ENCODE assay signal across 8 cellular contexts in genomic region chr6:32127409-32127716, GRCh38. TPM values are rescaled to one million over a fixed set of nuclear protein-coding genes. Genes with fewer than 3 reads are reported as not detected.
DNase-seq lines count a peak whose midpoint lies in the region; ATAC-seq and TF ChIP-seq lines count a peak whose summit lies in the region.

No MANE protein-coding gene starts in this region.

- H3K4me1 ChIP-seq in IMR-90 (ENCODE audit: control insufficient read depth, insufficient read depth, low read length) (peaks cover 8% of the 10 kb centered on the region), mucosa of stomach (ENCODE audit: control insufficient read depth, insufficient read depth, low read length) (peaks cover 22% of the 10 kb centered on the region)

- peak overlapping the region; percentile 67; the same call in 1 of the 2 replicates for H3K14ac ChIP-seq in IMR-90 (replicated peaks; ENCODE audit: low read depth, low read length)

- H2AFZ ChIP-seq in IMR-90 (replicated peaks; ENCODE audit: low read length, poor library complexity), result peak overlapping the region; percentile 19

- peak overlapping the region; percentile 1 for H2AK9ac ChIP-seq in IMR-90 (replicated peaks; ENCODE audit: low read depth, low read length, poor library complexity)

- H3K18ac ChIP-seq in IMR-90 (ENCODE audit: low read depth, low read length), result no peak overlapping the region

- CTCF ChIA-PET in IMR-90 (lab: Yijun Ruan, JAX), result interaction anchor here (1.2 to 2.4 kb wide), 2 partner anchors 9 to 34 kb away, joined by 4 to 12 read pairs; no protein-coding TSS in a partner anchor

- H3K79me1 ChIP-seq in IMR-90 (ENCODE audit: low read depth in 1 of 2, low read length in 2 of 2), result peaks cover 31 to 52% of the 10 kb centered on the region in 2 experiments

- H3K9me3 ChIP-seq in IMR-90 (ENCODE audit: control insufficient read depth, insufficient read depth, low read length) (no peaks in the 10 kb centered on the region), mucosa of stomach (ENCODE audit: control insufficient read depth, low read length) (no peaks in the 10 kb centered on the region)

- peaks cover 10% of the 10 kb centered on the region; the same call in 1 of the 2 replicates for H3K9me1 ChIP-seq in IMR-90 (ENCODE audit: insufficient read depth, low read length)

- H3K27me3 ChIP-seq in IMR-90 (ENCODE audit: control insufficient read depth, insufficient read depth, low read length) (no peaks in the 10 kb centered on the region), mucosa of stomach (ENCODE audit: control insufficient read depth, insufficient read depth, low read length) (no peaks in the 10 kb centered on the region)

- H3K36me3 ChIP-seq in IMR-90 (ENCODE audit: control insufficient read depth, insufficient read depth, low read length) (peaks cover 7% of the 10 kb centered on the region; the same call in 1 of the 2 replicates), mucosa of stomach (ENCODE audit: control insufficient read depth, insufficient read depth, low read length) (peaks cover 7% of the 10 kb centered on the region)

- peak overlapping the region; percentile 68; the same call in 1 of the 2 replicates for H3K56ac ChIP-seq in IMR-90 (ENCODE audit: extremely low read depth, insufficient read depth, low read length)

- H3K4ac ChIP-seq in IMR-90 (ENCODE audit: low read depth, low read length), result peak overlapping the region; percentile 59

- H2BK15ac ChIP-seq in IMR-90 (ENCODE audit: low read depth, low read length), result no peak overlapping the region

- POLR2A ChIA-PET in IMR-90 (lab: Charles Lee; ENCODE audit: unreplicated experiment), result no interaction called here

- H3K4me3 ChIP-seq in IMR-90 (ENCODE audit: insufficient read depth, low read depth, low read length) (peak overlapping the region; percentile 81), mucosa of stomach (ENCODE audit: low read length) (peak overlapping the region; percentile 60)

- H3K23ac ChIP-seq in IMR-90 (ENCODE audit: low read depth, low read length), result peak overlapping the region; percentile 29; the same call in 1 of the 2 replicates

- peak overlapping the region; percentile 95 for H3K4me2 ChIP-seq in IMR-90 (ENCODE audit: low read depth, low read length)

- TF ChIP-seq POLR2A in IMR-90 (IDR thresholded peaks at IDR 0.05; ENCODE audit: low read depth, low read length), result no peak

- ATAC-seq in IMR-90 (ENCODE audit: low read depth) (no peak), GM18909 (IDR thresholded peaks at IDR 0.05; ENCODE audit: poor library complexity, unreplicated experiment) (no peak)

- no peak overlapping the region for H2BK20ac ChIP-seq in IMR-90 (ENCODE audit: low read depth, low read length)

- H3K27ac ChIP-seq in 22Rv1, result peak overlapping the region; percentile 86
- H3K27ac ChIP-seq in IMR-90 (ENCODE audit: insufficient read depth, low read length), result peak overlapping the region; percentile 95
- peak overlapping the region; percentile 94 for H3K27ac ChIP-seq in caudate nucleus (ENCODE audit: low read depth, low read length)

- no peak overlapping the region for H2BK120ac ChIP-seq in IMR-90 (ENCODE audit: low read depth, low read length)

- peak overlapping the region; percentile 21; the same call in 1 of the 2 replicates for H4K91ac ChIP-seq in IMR-90 (ENCODE audit: insufficient read depth, low read depth, low read length)

- no peaks in the 10 kb centered on the region; the same call in 1 of the 2 replicates for H4K20me1 ChIP-seq in IMR-90 (ENCODE audit: insufficient read depth, low read length)

- TF ChIP-seq CTCF in 22Rv1 (IDR thresholded peaks at IDR 0.05) (no peak), IMR-90 (conservative IDR thresholded peaks at IDR 0.05; ENCODE audit: low read depth, low read length) (no peak)

- H3K9ac ChIP-seq in IMR-90 (ENCODE audit: low read depth, low read length) (peak overlapping the region; percentile 96), mucosa of stomach (ENCODE audit: low read length) (peak overlapping the region; percentile 87)

- peak overlapping the region; percentile 49; the same call in 1 of the 2 replicates for H2AK5ac ChIP-seq in IMR-90 (ENCODE audit: low read depth, low read length)

- DNase-seq in IMR-90 (no peak), caudate nucleus (lab: John Stamatoyannopoulos, UW) (no peak), dedifferentiated amniotic fluid mesenchymal stem cell (ENCODE audit: extremely low spot score) (no peak), 8988T (no peak), midbrain (lab: John Stamatoyannopoulos, UW) (no peak)

- intact Hi-C loops in IMR-90 (cut with micrococcal nuclease), result no loop called here

- peak overlapping the region; percentile 11 to 84; a peak in 2 of 4 replicates for H4K8ac ChIP-seq in IMR-90 (ENCODE audit: low read depth in 2 of 2, low read length in 2 of 2)

- in situ Hi-C loops in IMR-90 (cut with MboI; ENCODE audit: low sequenced_read_pairs), result no loop called here

- dilution Hi-C loops in IMR-90 (cut with HindIII; ENCODE audit: low sequenced_read_pairs, unreplicated experiment), result no loop called here

- no peak for TF ChIP-seq RAD21 in IMR-90 (IDR thresholded peaks at IDR 0.05; ENCODE audit: low read length)

- no peak overlapping the region for H4K5ac ChIP-seq in IMR-90 (ENCODE audit: low read depth, low read length)

- WGBS in IMR-90 (ENCODE audit: extremely low coverage in 2 of 2, insufficient read length in 1 of 2), 2 experiments, result 7% methylated on average over 6 of the region's 9 CpGs; no CpG with 5 or more reads in 1 of the 2 experiments

- no peak overlapping the region for H2BK5ac ChIP-seq in IMR-90 (ENCODE audit: low read depth, low read length, poor library complexity, severe bottlenecking)

- no TSS peak for BruUV-seq in IMR-90 (replicated peaks; lab: Mats Ljungman, UMichigan)

TF ChIP-seq in IMR-90, 13 proteins besides CTCF, POLR2A, EP300 and RAD21:
- TF ChIP-seq FOS (IDR thresholded peaks at IDR 0.05; ENCODE audit: low read depth, low read length) (no peak), CHD1 (IDR thresholded peaks at IDR 0.05; ENCODE audit: low read depth, low read length) (no peak), MAZ (IDR thresholded peaks at IDR 0.05; ENCODE audit: borderline replicate concordance, low read depth, low read length) (no peak), ELK1 (IDR thresholded peaks at IDR 0.05; ENCODE audit: borderline replicate concordance, low read depth, low read length) (no peak), BHLHE40 (IDR thresholded peaks at IDR 0.05; ENCODE audit: low read depth, low read length) (no peak), CEBPB (IDR thresholded peaks at IDR 0.05; ENCODE audit: low read depth, low read length) (no peak), NFE2L2 (IDR thresholded peaks at IDR 0.05; ENCODE audit: low read depth, low read length) (no peak), RFX5 (IDR thresholded peaks at IDR 0.05; ENCODE audit: low read depth, low read length) (no peak), MXI1 (IDR thresholded peaks at IDR 0.05; ENCODE audit: borderline replicate concordance, low read depth, low read length) (no peak), USF2 (IDR thresholded peaks at IDR 0.05; ENCODE audit: low read depth, low read length) (no peak), SMC3 (IDR thresholded peaks at IDR 0.05; ENCODE audit: low read depth, low read length) (no peak), MAFK (IDR thresholded peaks at IDR 0.05; ENCODE audit: low read depth, low read length) (no peak)

RNA-seq across cellular contexts. Expression of gene ATF6B, which starts 0.7 kb away (rescaled TPM):
- total RNA-seq in IMR-90 (2012; rRNA removed), result 5.3 and 7.9 TPM in 2 replicates
- polyA plus RNA-seq in IMR-90 (2012; rRNA removed), result 62.6 and 69.6 TPM in 2 replicates
- 53.8 and 64.7 TPM in 2 replicates for polyA plus RNA-seq in IMR-90 (2012; cell fraction: cytosol; rRNA removed)
- polyA plus RNA-seq in IMR-90 (2012; cell fraction: nucleus; rRNA removed; ENCODE audit: low replicate concordance), result 85.2 and 131 TPM in 2 replicates

RNA-seq across cellular contexts. Expression of gene FKBPL, which starts 2.7 kb away (rescaled TPM):
- total RNA-seq in IMR-90 (2012; rRNA removed), result 5.8 and 5.9 TPM in 2 replicates
- 3.4 and 3.6 TPM in 2 replicates for polyA plus RNA-seq in IMR-90 (2012; rRNA removed)
- 2.6 and 3.3 TPM in 2 replicates for polyA plus RNA-seq in IMR-90 (2012; cell fraction: cytosol; rRNA removed)
- polyA plus RNA-seq in IMR-90 (2012; cell fraction: nucleus; rRNA removed; ENCODE audit: low replicate concordance), result 1.2 and 1.6 TPM in 2 replicates

RNA-seq across cellular contexts. Expression of gene TNXB, which starts 18.2 kb away (rescaled TPM):
- under 0.01 TPM in 1 of 2 replicates, not detected in the other for total RNA-seq in IMR-90 (2012; rRNA removed)
- polyA plus RNA-seq in IMR-90 (2012; rRNA removed), result 0.05 and 0.42 TPM in 2 replicates
- 0.05 and 0.15 TPM in 2 replicates for polyA plus RNA-seq in IMR-90 (2012; cell fraction: cytosol; rRNA removed)
- 1.1 and 1.4 TPM in 2 replicates for polyA plus RNA-seq in IMR-90 (2012; cell fraction: nucleus; rRNA removed; ENCODE audit: low replicate concordance)

RNA-seq across cellular contexts. Expression of gene PRRT1, which starts 24.4 kb away (rescaled TPM):
- not detected in 2 replicates for total RNA-seq in IMR-90 (2012; rRNA removed)
- polyA plus RNA-seq in IMR-90 (2012; rRNA removed), result 0.87 and 0.99 TPM in 2 replicates
- polyA plus RNA-seq in IMR-90 (2012; cell fraction: cytosol; rRNA removed), result 0.55 and 1.3 TPM in 2 replicates
- 3.9 and 5.7 TPM in 2 replicates for polyA plus RNA-seq in IMR-90 (2012; cell fraction: nucleus; rRNA removed; ENCODE audit: low replicate concordance)

RNA-seq across cellular contexts. Expression of gene PPT2, which starts 26.6 kb away (rescaled TPM):
- 2.2 and 3.2 TPM in 2 replicates for total RNA-seq in IMR-90 (2012; rRNA removed)
- polyA plus RNA-seq in IMR-90 (2012; rRNA removed), result 16.2 and 18.7 TPM in 2 replicates
- polyA plus RNA-seq in IMR-90 (2012; cell fraction: cytosol; rRNA removed), result 12.7 and 14.1 TPM in 2 replicates
- 40.2 and 46.8 TPM in 2 replicates for polyA plus RNA-seq in IMR-90 (2012; cell fraction: nucleus; rRNA removed; ENCODE audit: low replicate concordance)
